13 cellular contexts compared by ENCODE assay signal in the genomic region with DNA sequence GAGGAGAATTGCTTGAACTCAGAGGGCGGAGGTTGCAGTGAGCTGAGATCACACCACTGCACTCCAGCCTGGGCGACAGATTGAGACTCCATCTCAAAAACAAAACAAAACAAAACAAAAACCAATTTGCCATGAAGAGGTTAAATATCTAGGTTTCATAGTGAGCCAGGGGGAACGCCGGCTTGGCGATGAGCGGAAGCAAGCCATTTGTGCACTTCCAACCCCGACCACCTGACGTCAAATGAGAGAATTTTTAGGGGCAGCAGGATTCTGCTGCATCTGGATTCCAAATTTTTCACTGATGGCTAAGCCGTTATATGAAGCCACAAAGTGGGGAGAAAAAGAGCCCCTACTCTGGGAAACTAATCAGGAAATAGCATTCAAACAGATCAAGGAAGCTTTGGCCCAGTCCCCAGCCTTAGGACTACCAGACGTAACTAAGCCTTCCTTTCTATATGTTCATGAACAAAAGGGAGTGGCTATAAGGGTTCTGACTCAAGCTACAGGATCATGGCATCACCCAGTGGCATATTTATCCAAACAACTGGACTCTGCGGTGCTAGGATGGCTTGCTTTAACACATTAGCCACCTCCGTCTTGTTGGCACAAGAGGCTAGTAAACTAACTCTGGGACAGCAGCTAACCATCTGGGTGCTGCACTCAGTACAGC. TPM values are rescaled to one million over a fixed set of nuclear protein-coding genes. Genes with fewer than 3 reads are reported as not detected.
"Had no signal": no experiment of that assay in that cellular context is flagged by ENCODE, and none has a peak within 500 bp of the region (broad histone marks: within the 10 kb centered on the region; RNA-seq: fewer than 3 reads in every experiment).

No MANE protein-coding gene starts in this region.

- H3K27ac Mint-ChIP-seq: activated CD4-positive, alpha-beta memory T cell treated with anti-CD3 and anti-CD28 coated beads, Interleukin-2, amount 10 ng/mL, durations not matched to agents 7 days and 5 days; activated naive CD4-positive, alpha-beta T cell treated with anti-CD3 and anti-CD28 coated beads for 36 hours; activated T-helper 1 cell treated with anti-CD3 and anti-CD28 coated beads, Interleukin-12 subunit alpha, Interleukin-12 subunit beta, Interleukin-2, Interleukin-4 antibody, amounts not matched to agents 30 ng/mL and 10 ng/mL and 1 ng/mL, durations not matched to agents 14 hours and 24 hours and 36 hours had no signal

- H3K27ac ChIP-seq: epithelial cell of prostate, ovary, stomach, vagina had no signal

- H3K4me3 Mint-ChIP-seq: activated CD4-positive, alpha-beta memory T cell treated with anti-CD3 and anti-CD28 coated beads, Interleukin-2, amount 10 ng/mL, durations not matched to agents 7 days and 5 days; activated naive CD4-positive, alpha-beta T cell treated with anti-CD3 and anti-CD28 coated beads for 36 hours; activated T-helper 1 cell treated with anti-CD3 and anti-CD28 coated beads, Interleukin-12 subunit alpha, Interleukin-12 subunit beta, Interleukin-2, Interleukin-4 antibody, amounts not matched to agents 30 ng/mL and 10 ng/mL and 1 ng/mL, durations not matched to agents 14 hours and 24 hours and 36 hours; neural crest cell had no signal

- DNase-seq: activated CD4-positive, alpha-beta memory T cell treated with anti-CD3 and anti-CD28 coated beads, Interleukin-2, amount 10 ng/mL, durations not matched to agents 7 days and 5 days; activated naive CD4-positive, alpha-beta T cell treated with anti-CD3 and anti-CD28 coated beads for 36 hours; central memory CD4-positive, alpha-beta T cell; cortex of kidney; effector memory CD4-positive, alpha-beta T cell; stimulated activated CD4-positive, alpha-beta T cell treated with anti-CD3 and anti-CD28 coated beads, Interleukin-15, amount 100 ng/mL, for 24 hours; stimulated activated CD4-positive, alpha-beta T cell treated with anti-CD3 and anti-CD28 coated beads, Interleukin-4, amount 100 ng/mL, for 4 hours; stomach had no signal

- H3K9me3 ChIP-seq: ovary, stomach, vagina had no signal

- H3K4me3 ChIP-seq: ovary, stomach, vagina had no signal

- H3K36me3 ChIP-seq: ovary, stomach, vagina had no signal

- H3K9me3 Mint-ChIP-seq: activated CD4-positive, alpha-beta memory T cell treated with anti-CD3 and anti-CD28 coated beads, Interleukin-2, amount 10 ng/mL, durations not matched to agents 7 days and 5 days; activated naive CD4-positive, alpha-beta T cell treated with anti-CD3 and anti-CD28 coated beads for 36 hours; activated T-helper 1 cell treated with anti-CD3 and anti-CD28 coated beads, Interleukin-12 subunit alpha, Interleukin-12 subunit beta, Interleukin-2, Interleukin-4 antibody, amounts not matched to agents 30 ng/mL and 10 ng/mL and 1 ng/mL, durations not matched to agents 14 hours and 24 hours and 36 hours; neural crest cell had no signal

- H3K27me3 ChIP-seq: ovary, stomach, vagina had no signal

- H3K4me1 Mint-ChIP-seq: neural crest cell had no signal

RNA-seq across cellular contexts. Expression of gene DENND2A, which starts 19.2 kb away (rescaled TPM):
- total RNA-seq: activated CD4-positive, alpha-beta memory T cell treated with anti-CD3 and anti-CD28 coated beads, Interleukin-2, amount 10 ng/mL, durations not matched to agents 7 days and 5 days; activated naive CD4-positive, alpha-beta T cell treated with anti-CD3 and anti-CD28 coated beads for 36 hours; activated T-helper 1 cell treated with anti-CD3 and anti-CD28 coated beads, Interleukin-12 subunit alpha, Interleukin-12 subunit beta, Interleukin-2, Interleukin-4 antibody, amounts not matched to agents 30 ng/mL and 10 ng/mL and 1 ng/mL, durations not matched to agents 14 hours and 24 hours and 36 hours had no signal
